Comparison of ENCODE assay signal across 11 cellular contexts in the genomic region with DNA sequence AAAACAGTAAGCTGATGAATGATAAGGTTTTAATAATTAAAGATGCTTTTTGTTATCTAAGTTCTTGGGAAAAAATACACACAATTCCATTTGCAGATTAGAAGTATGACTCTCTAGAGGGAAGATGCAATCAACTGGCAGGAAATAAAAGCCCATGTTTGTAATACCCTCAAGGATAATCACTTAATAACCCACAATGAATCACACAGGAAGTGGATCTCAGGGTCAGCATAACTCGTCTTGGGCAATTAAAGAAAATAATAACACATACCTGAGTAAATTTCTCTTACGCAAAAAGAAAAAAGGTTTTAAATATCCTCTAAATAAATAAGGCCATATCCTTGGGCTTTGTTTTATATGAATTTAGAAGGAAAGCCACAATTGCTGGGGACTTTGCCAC. TPM values are rescaled to one million over a fixed set of nuclear protein-coding genes. Genes with fewer than 3 reads are reported as not detected.
DNase-seq lines count a peak whose midpoint lies in the region; ATAC-seq and TF ChIP-seq lines count a peak whose summit lies in the region.
"Had no signal": no experiment of that assay in that cellular context is flagged by ENCODE, and none has a peak within 500 bp of the region (broad histone marks: within the 10 kb centered on the region; RNA-seq: fewer than 3 reads in every experiment).

No MANE protein-coding gene starts in this region.

- no peaks in the 10 kb centered on the region for H3K4me1 ChIP-seq in HAP-1

- in situ Hi-C loops in HAP-1 (cut with MboI; ENCODE audit: low sequenced_read_pairs) = loop anchor here (10.0 to 25.0 kb wide), 3 partner anchors 506 to 1276 kb away; a partner anchor contains a TSS

- H3K4me3 ChIP-seq in AG09309 (ENCODE audit: control insufficient read depth, low read depth, low read length) (no peak overlapping the region), fibroblast of villous mesenchyme (ENCODE audit: low read depth, low read length) (no peak overlapping the region), HAP-1 (no peak overlapping the region)

- no peaks in the 10 kb centered on the region for H3K27me3 ChIP-seq in HAP-1 (ENCODE audit: low read depth)

- H3K36me3 ChIP-seq in HAP-1 (replicated peaks) = no peaks in the 10 kb centered on the region

- peak; percentile 46 for DNase-seq in AG09309 (ENCODE audit: low read depth)
- DNase-seq in HPDE6-E6E7 (ENCODE audit: extremely low spot score) = peak; percentile 58
- peak; percentile 93 for DNase-seq in fibroblast of villous mesenchyme (ENCODE audit: low read depth)
- DNase-seq in activated gamma-delta T cell treated with Interleukin-2 at 50 U/mL for 16 hours = no peak
- DNase-seq in cerebellum (ENCODE audit: low spot score) = no peak
- DNase-seq in HAP-1 (ENCODE audit: low spot score in 2 of 2) = no peak
- DNase-seq: activated CD4-positive, alpha-beta memory T cell treated with anti-CD3 and anti-CD28 coated beads for 36 hours; CD8-positive, alpha-beta memory T cell; stimulated activated naive B cell treated with anti-CD40 and anti-IgM and Interleukin-4, amounts not matched to agents 10 μg/mL and 1 μg/mL and 100 μg/mL, for 72 hours had no signal

- no peaks in the 10 kb centered on the region for H3K9me3 ChIP-seq in HAP-1

- no peak for TF ChIP-seq CTCF in AG09309 (IDR thresholded peaks at IDR 0.05; ENCODE audit: control insufficient read depth, insufficient read depth, low read depth, low read length, missing control alignments)
- TF ChIP-seq CTCF in fibroblast of villous mesenchyme (IDR thresholded peaks at IDR 0.05; ENCODE audit: insufficient read depth, low read depth, low read length) = no peak

- ATAC-seq in SK-N-SH treated with all-trans-retinoic acid at 6 μM for 48 hours (no peak), GM21723 (IDR thresholded peaks at IDR 0.05; ENCODE audit: unreplicated experiment) (no peak)
- ATAC-seq: stimulated activated naive B cell treated with anti-CD40 and anti-IgM and Interleukin-4, amounts not matched to agents 10 μg/mL and 1 μg/mL and 100 μg/mL, for 72 hours had no signal

TF ChIP-seq in SK-N-SH treated with all-trans-retinoic acid at 6 μM for 48 hours, 23 proteins besides CTCF, POLR2A, EP300 and RAD21:
- TF ChIP-seq ISL1 (CRISPR knock-in tag; IDR thresholded peaks at IDR 0.05) (peak; percentile 55; the same call in 1 of the 2 replicates), ARNTL (CRISPR knock-in tag; IDR thresholded peaks at IDR 0.05; ENCODE audit: borderline replicate concordance, low read depth) (no peak), CSDC2 (CRISPR knock-in tag; IDR thresholded peaks at IDR 0.05) (no peak)
TF ChIP-seq in SK-N-SH treated with all-trans-retinoic acid at 6 μM for 48 hours: peak in this region for 1.

RNA-seq across cellular contexts. Expression of a gene that starts 9.4 kb away (rescaled TPM):
- total RNA-seq in fibroblast of villous mesenchyme (191 and 224 TPM in 2 replicates), cerebellum (106 TPM)

RNA-seq across cellular contexts. Expression of a gene that starts 57.7 kb away (rescaled TPM):
- total RNA-seq in fibroblast of villous mesenchyme (5.2 and 14.8 TPM in 2 replicates), cerebellum (8.9 TPM)

Comparison
In these comparisons a context has a peak if more than half of its experiments do, and no peak if none do; other contexts are left out.
1. DNase-seq: peak in AG09309 (single experiment), HPDE6-E6E7 (single experiment) and fibroblast of villous mesenchyme (single experiment); none in activated gamma-delta T cell treated with Interleukin-2 at 50 U/mL for 16 hours (single experiment), cerebellum (single experiment) and HAP-1 (0 of 2).